2 cellular contexts compared by ENCODE assay signal in the genomic region with DNA sequence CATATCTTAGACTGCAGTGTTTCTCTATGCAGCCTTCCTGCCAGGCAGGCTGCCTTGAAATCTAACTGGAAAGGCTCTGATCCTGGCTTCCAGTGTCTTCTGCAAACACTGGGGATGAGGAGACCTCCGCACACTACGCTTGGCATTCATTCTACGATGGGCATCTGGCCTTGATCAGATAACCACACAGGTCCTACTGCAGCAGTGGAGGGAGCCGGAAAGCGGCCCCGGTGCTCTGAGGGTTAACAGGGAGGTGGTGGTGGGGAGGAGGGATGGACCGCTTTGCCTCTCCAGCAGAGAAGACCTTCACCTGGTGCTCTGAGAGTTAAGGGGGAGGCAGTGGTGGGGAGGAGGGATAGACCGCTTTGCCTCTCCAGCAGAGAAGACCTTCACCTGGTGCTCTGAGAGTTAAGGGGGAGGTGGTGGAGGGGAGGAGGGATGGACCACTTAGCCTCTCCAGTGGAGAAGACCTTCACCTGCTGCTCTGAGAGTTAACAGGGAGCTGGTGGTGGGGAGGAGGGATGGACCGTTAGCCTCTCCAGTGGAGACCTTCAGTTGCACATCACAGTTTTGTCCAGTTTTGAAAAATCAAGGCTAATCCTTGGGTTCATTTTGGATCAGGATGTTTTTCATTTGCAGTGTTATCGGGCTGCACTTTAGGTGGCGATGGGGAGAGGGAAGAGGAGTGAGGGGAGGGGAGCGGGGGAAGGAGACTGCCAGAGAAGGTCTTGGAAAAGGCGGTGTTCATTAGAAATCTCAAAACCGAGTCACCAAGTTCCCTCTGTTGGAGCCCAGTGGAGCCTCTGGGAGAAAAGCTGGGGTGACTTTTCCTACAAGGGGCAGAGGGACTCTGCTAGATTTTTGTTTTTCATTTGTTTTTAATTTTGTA.
A peak's percentile ranks its signal among the peaks of the same experiment; 100 is the strongest.
TF ChIP-seq lines count a peak whose summit lies in the region.

No MANE protein-coding gene starts in this region.

TF ChIP-seq in SK-N-SH, 30 proteins besides CTCF, POLR2A, EP300 and RAD21 (continued from another document):
- no peak for TF ChIP-seq USF2 (IDR thresholded peaks at IDR 0.05; ENCODE audit: borderline replicate concordance, low read depth, low read length)
- no peak for TF ChIP-seq IRF3 (IDR thresholded peaks at IDR 0.05; ENCODE audit: low read depth, low read length)
- TF ChIP-seq FOXM1 (IDR thresholded peaks at IDR 0.05; ENCODE audit: low read depth): no peak
- peak; percentile 56; the same call in 1 of the 2 replicates for TF ChIP-seq GATA2 (CRISPR knock-in tag; IDR thresholded peaks at IDR 0.05)

TF ChIP-seq in SK-N-SH treated with all-trans-retinoic acid at 6 μM for 48 hours, 23 proteins besides CTCF, POLR2A, EP300 and RAD21 (continued from another document):
- no peak for TF ChIP-seq ZFP30 (CRISPR knock-in tag; IDR thresholded peaks at IDR 0.05)
- TF ChIP-seq, protein P1, sequence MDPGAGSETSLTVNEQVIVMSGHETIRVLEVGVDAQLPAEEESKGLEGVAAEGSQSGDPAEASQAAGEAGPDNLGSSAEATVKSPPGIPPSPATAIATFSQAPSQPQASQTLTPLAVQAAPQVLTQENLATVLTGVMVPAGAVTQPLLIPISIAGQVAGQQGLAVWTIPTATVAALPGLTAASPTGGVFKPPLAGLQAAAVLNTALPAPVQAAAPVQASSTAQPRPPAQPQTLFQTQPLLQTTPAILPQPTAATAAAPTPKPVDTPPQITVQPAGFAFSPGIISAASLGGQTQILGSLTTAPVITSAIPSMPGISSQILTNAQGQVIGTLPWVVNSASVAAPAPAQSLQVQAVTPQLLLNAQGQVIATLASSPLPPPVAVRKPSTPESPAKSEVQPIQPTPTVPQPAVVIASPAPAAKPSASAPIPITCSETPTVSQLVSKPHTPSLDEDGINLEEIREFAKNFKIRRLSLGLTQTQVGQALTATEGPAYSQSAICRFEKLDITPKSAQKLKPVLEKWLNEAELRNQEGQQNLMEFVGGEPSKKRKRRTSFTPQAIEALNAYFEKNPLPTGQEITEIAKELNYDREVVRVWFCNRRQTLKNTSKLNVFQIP (CRISPR knock-in tag; IDR thresholded peaks at IDR 0.05; ENCODE audit: borderline replicate concordance, low read depth): no peak
- TF ChIP-seq ISL1 (CRISPR knock-in tag; IDR thresholded peaks at IDR 0.05): no peak
- no peak for TF ChIP-seq TOX (CRISPR knock-in tag; IDR thresholded peaks at IDR 0.05; ENCODE audit: borderline replicate concordance)
- TF ChIP-seq PPARA (CRISPR knock-in tag; IDR thresholded peaks at IDR 0.05; ENCODE audit: borderline replicate concordance): no peak
- TF ChIP-seq ARNTL (CRISPR knock-in tag; IDR thresholded peaks at IDR 0.05; ENCODE audit: borderline replicate concordance, low read depth): no peak
- no peak for TF ChIP-seq ZNF8 (CRISPR knock-in tag; IDR thresholded peaks at IDR 0.05)
- TF ChIP-seq RARB (CRISPR knock-in tag; IDR thresholded peaks at IDR 0.05): no peak
- no peak for TF ChIP-seq ZNF70 (CRISPR knock-in tag; IDR thresholded peaks at IDR 0.05)
- no peak for TF ChIP-seq SNAI2 (CRISPR knock-in tag; IDR thresholded peaks at IDR 0.05)
- TF ChIP-seq, protein P2, sequence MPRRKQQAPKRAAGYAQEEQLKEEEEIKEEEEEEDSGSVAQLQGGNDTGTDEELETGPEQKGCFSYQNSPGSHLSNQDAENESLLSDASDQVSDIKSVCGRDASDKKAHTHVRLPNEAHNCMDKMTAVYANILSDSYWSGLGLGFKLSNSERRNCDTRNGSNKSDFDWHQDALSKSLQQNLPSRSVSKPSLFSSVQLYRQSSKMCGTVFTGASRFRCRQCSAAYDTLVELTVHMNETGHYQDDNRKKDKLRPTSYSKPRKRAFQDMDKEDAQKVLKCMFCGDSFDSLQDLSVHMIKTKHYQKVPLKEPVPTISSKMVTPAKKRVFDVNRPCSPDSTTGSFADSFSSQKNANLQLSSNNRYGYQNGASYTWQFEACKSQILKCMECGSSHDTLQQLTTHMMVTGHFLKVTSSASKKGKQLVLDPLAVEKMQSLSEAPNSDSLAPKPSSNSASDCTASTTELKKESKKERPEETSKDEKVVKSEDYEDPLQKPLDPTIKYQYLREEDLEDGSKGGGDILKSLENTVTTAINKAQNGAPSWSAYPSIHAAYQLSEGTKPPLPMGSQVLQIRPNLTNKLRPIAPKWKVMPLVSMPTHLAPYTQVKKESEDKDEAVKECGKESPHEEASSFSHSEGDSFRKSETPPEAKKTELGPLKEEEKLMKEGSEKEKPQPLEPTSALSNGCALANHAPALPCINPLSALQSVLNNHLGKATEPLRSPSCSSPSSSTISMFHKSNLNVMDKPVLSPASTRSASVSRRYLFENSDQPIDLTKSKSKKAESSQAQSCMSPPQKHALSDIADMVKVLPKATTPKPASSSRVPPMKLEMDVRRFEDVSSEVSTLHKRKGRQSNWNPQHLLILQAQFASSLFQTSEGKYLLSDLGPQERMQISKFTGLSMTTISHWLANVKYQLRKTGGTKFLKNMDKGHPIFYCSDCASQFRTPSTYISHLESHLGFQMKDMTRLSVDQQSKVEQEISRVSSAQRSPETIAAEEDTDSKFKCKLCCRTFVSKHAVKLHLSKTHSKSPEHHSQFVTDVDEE (CRISPR knock-in tag; IDR thresholded peaks at IDR 0.05): no peak
TF ChIP-seq in SK-N-SH treated with all-trans-retinoic acid at 6 μM for 48 hours: peak in this region for 0.
